1 cellular context compared by ENCODE assay signal in genomic region chr4:126916626-126917140, GRCh38.
A peak's percentile ranks its signal among the peaks of the same experiment; 100 is the strongest.
TF ChIP-seq lines count a peak whose summit lies in the region.

No MANE protein-coding gene starts in this region.

TF ChIP-seq in K562, 482 proteins besides CTCF, POLR2A, EP300 and RAD21 (continued from another document and continues in another):
- TF ChIP-seq SMC3 (conservative IDR thresholded peaks at IDR 0.05; ENCODE audit: insufficient read depth, low read depth, low read length) (no peak), STAT5B (CRISPR knock-in tag; IDR thresholded peaks at IDR 0.05) (no peak), TFAP4 (CRISPR knock-in tag; IDR thresholded peaks at IDR 0.05; ENCODE audit: borderline replicate concordance) (no peak), ELF4 (CRISPR knock-in tag; IDR thresholded peaks at IDR 0.05) (no peak), ZNF589 (CRISPR knock-in tag; IDR thresholded peaks at IDR 0.05; ENCODE audit: low read depth) (no peak; the same call in 1 of the 2 replicates), DIDO1 (tag; IDR thresholded peaks at IDR 0.05; ENCODE audit: low read depth) (no peak), PHTF2 (CRISPR knock-in tag; IDR thresholded peaks at IDR 0.05) (no peak), SRSF3 (IDR thresholded peaks at IDR 0.05; ENCODE audit: insufficient read depth, low read length) (no peak), KLF6 (CRISPR knock-in tag; IDR thresholded peaks at IDR 0.05; ENCODE audit: borderline replicate concordance) (no peak), ESRRB (CRISPR knock-in tag; IDR thresholded peaks at IDR 0.05; ENCODE audit: borderline replicate concordance) (no peak), NR4A1 (CRISPR knock-in tag; IDR thresholded peaks at IDR 0.05) (no peak), NR4A1 (tag; IDR thresholded peaks at IDR 0.05) (no peak), E2F6 (IDR thresholded peaks at IDR 0.05; ENCODE audit: borderline replicate concordance in 1 of 2, extremely low read depth in 1 of 2, insufficient read depth in 1 of 2, insufficient read length in 1 of 2, low read depth in 1 of 2, low read length in 1 of 2, poor library complexity in 1 of 2, severe bottlenecking in 1 of 2) (peak in 1 of 2 experiments; percentile 68), ARID1B (IDR thresholded peaks at IDR 0.05) (no peak), YBX1 (IDR thresholded peaks at IDR 0.05) (no peak), WHSC1 (IDR thresholded peaks at IDR 0.05; ENCODE audit: low read length) (no peak), RBM39 (optimal IDR thresholded peaks at IDR 0.05; ENCODE audit: low read depth, low read length) (no peak), THAP12 (CRISPR knock-in tag; IDR thresholded peaks at IDR 0.05) (no peak), ZEB2 (IDR thresholded peaks at IDR 0.05) (no peak), MEF2A (IDR thresholded peaks at IDR 0.05; ENCODE audit: control insufficient read depth, low read depth, low read length) (no peak), ZNF407 (IDR thresholded peaks at IDR 0.05; ENCODE audit: low read depth) (no peak), ATF6 (CRISPR knock-in tag; IDR thresholded peaks at IDR 0.05) (no peak), ZBTB34 (CRISPR knock-in tag; IDR thresholded peaks at IDR 0.05) (no peak), SMAD2 (IDR thresholded peaks at IDR 0.05; ENCODE audit: low read depth, low read length) (no peak), ZNF561 (CRISPR knock-in tag; conservative IDR thresholded peaks at IDR 0.05) (no peak), KDM1A (IDR thresholded peaks at IDR 0.05) (peak; percentile 57 to 63), ATF1 (CRISPR knock-in tag; IDR thresholded peaks at IDR 0.05) (no peak), ATF1 (tag; IDR thresholded peaks at IDR 0.05) (peak; percentile 38; the same call in 1 of the 2 replicates), TRIM25 (IDR thresholded peaks at IDR 0.05; ENCODE audit: borderline replicate concordance) (no peak), NFRKB (IDR thresholded peaks at IDR 0.05; ENCODE audit: low read depth) (0 out of 2 replicates have a peak, but pooled peaks have one; percentile 8), SIN3A (IDR thresholded peaks at IDR 0.05; ENCODE audit: borderline replicate concordance in 2 of 2, control insufficient read depth in 1 of 2, low read depth in 2 of 2, low read length in 2 of 2) (no peak), NUFIP1 (IDR thresholded peaks at IDR 0.05; ENCODE audit: partially characterized antibody) (no peak), ZNF79 (CRISPR knock-in tag; IDR thresholded peaks at IDR 0.05; ENCODE audit: low read depth) (no peak), NR0B1 (IDR thresholded peaks at IDR 0.05; ENCODE audit: partially characterized antibody) (no peak), ATF2 (CRISPR knock-in tag; IDR thresholded peaks at IDR 0.05) (no peak), SMARCA4 (IDR thresholded peaks at IDR 0.05) (no peak), ZBTB26 (CRISPR knock-in tag; IDR thresholded peaks at IDR 0.05) (no peak)
